8 cellular contexts compared by ENCODE assay signal in genomic region chrX:154378059-154378798, GRCh38. TPM values are rescaled to one million over a fixed set of nuclear protein-coding genes. Genes with fewer than 3 reads are reported as not detected.
DNase-seq lines count a peak whose midpoint lies in the region; ATAC-seq and TF ChIP-seq lines count a peak whose summit lies in the region.

No MANE protein-coding gene starts in this region.

- DNase-seq in EL, result peak; percentile 66
- DNase-seq in NCI-H1092 (lab: John Stamatoyannopoulos, UW), result peak; percentile 43
- peak in 1 of 2 donors; percentile 89 for DNase-seq in activated naive CD4-positive, alpha-beta T cell treated with anti-CD3 and anti-CD28 coated beads, Interleukin-2, amount 50 U/mL, for 72 hours (ENCODE audit: low spot score in 2 of 2)
- peak; percentile 72 for DNase-seq in Right ventricle myocardium superior
- no peak for DNase-seq in progenitor cell of endocrine pancreas (ENCODE audit: low spot score, unreplicated experiment)
- no peak for DNase-seq in iPS-NIHi7 (ENCODE audit: extremely low spot score)

- TF ChIP-seq CTCF in progenitor cell of endocrine pancreas (IDR thresholded peaks at IDR 0.05; ENCODE audit: unreplicated experiment), result no peak

- H3K4me1 Mint-ChIP-seq in progenitor cell of endocrine pancreas (ENCODE audit: low read depth), result peaks cover 9% of the 10 kb centered on the region

- H3K27ac Mint-ChIP-seq in activated naive CD4-positive, alpha-beta T cell treated with anti-CD3 and anti-CD28 coated beads, Interleukin-2, amount 50 U/mL, for 72 hours, result peak overlapping the region in 1 of 2 donors; percentile 91
- H3K27ac Mint-ChIP-seq in progenitor cell of endocrine pancreas, result peak overlapping the region; percentile 62

- H3K9me3 Mint-ChIP-seq in activated naive CD4-positive, alpha-beta T cell treated with anti-CD3 and anti-CD28 coated beads, Interleukin-2, amount 50 U/mL, for 72 hours, result no peaks in the 10 kb centered on the region
- peaks cover 2% of the 10 kb centered on the region for H3K9me3 Mint-ChIP-seq in progenitor cell of endocrine pancreas (ENCODE audit: low read depth)

- ATAC-seq in GM21576 (IDR thresholded peaks at IDR 0.05; ENCODE audit: unreplicated experiment) (peak; percentile 3), Right ventricle myocardium superior (ENCODE audit: poor library complexity) (peak; percentile 83), GM19324 (IDR thresholded peaks at IDR 0.05; ENCODE audit: low FRiP score, unreplicated experiment) (no peak)
- ATAC-seq in activated naive CD4-positive, alpha-beta T cell treated with anti-CD3 and anti-CD28 coated beads, Interleukin-2, amount 50 U/mL, for 72 hours, result peak; percentile 0 to 1

- no peaks in the 10 kb centered on the region for H3K27me3 Mint-ChIP-seq in progenitor cell of endocrine pancreas

- H3K36me3 Mint-ChIP-seq in activated naive CD4-positive, alpha-beta T cell treated with anti-CD3 and anti-CD28 coated beads, Interleukin-2, amount 50 U/mL, for 72 hours, result peaks cover 8 to 13% of the 10 kb centered on the region in 2 donors
- H3K36me3 Mint-ChIP-seq in progenitor cell of endocrine pancreas (ENCODE audit: insufficient read depth), result peaks cover 2% of the 10 kb centered on the region

- peak overlapping the region; percentile 53 for H3K4me3 Mint-ChIP-seq in progenitor cell of endocrine pancreas (ENCODE audit: low read depth)

- intact Hi-C loops in Right ventricle myocardium superior (cut with DNase I), result no loop called here

RNA-seq across cellular contexts. Expression of gene EMD, which starts 0.9 kb away (rescaled TPM):
- total RNA-seq in activated naive CD4-positive, alpha-beta T cell treated with anti-CD3 and anti-CD28 coated beads, Interleukin-2, amount 50 U/mL, for 72 hours, result 10 to 100 TPM; 79.3 to 83.0 TPM
- total RNA-seq in Right ventricle myocardium superior, result 49.2 TPM
- total RNA-seq in progenitor cell of endocrine pancreas, result 42.5 and 45.9 TPM in 2 replicates

RNA-seq across cellular contexts. Expression of gene FLNA, which starts 3.8 kb away (rescaled TPM):
- total RNA-seq in activated naive CD4-positive, alpha-beta T cell treated with anti-CD3 and anti-CD28 coated beads, Interleukin-2, amount 50 U/mL, for 72 hours, result 100 to 1,000 TPM; 690 to 932 TPM
- total RNA-seq in Right ventricle myocardium superior (216 TPM), progenitor cell of endocrine pancreas (765 and 777 TPM in 2 replicates)

RNA-seq across cellular contexts. Expression of gene RPL10, which starts 19.9 kb away (rescaled TPM):
- 1,000 to 10,000 TPM; 1,357 to 2,520 TPM for total RNA-seq in activated naive CD4-positive, alpha-beta T cell treated with anti-CD3 and anti-CD28 coated beads, Interleukin-2, amount 50 U/mL, for 72 hours
- 2,020 TPM for total RNA-seq in Right ventricle myocardium superior
- total RNA-seq in progenitor cell of endocrine pancreas, result 2,364 and 2,443 TPM in 2 replicates

RNA-seq across cellular contexts. Expression of gene DNASE1L1, which starts 30.8 kb away (rescaled TPM):
- total RNA-seq in activated naive CD4-positive, alpha-beta T cell treated with anti-CD3 and anti-CD28 coated beads, Interleukin-2, amount 50 U/mL, for 72 hours, result 10 to 100 TPM; 14.7 to 20.6 TPM
- total RNA-seq in Right ventricle myocardium superior (57.7 TPM), progenitor cell of endocrine pancreas (12.7 and 14.3 TPM in 2 replicates)

RNA-seq across cellular contexts. Expression of gene TAFAZZIN, which starts 33.1 kb away (rescaled TPM):
- 10 to 100 TPM; 24.7 to 62.4 TPM for total RNA-seq in activated naive CD4-positive, alpha-beta T cell treated with anti-CD3 and anti-CD28 coated beads, Interleukin-2, amount 50 U/mL, for 72 hours
- total RNA-seq in Right ventricle myocardium superior (36.1 TPM), progenitor cell of endocrine pancreas (34.5 and 38.4 TPM in 2 replicates)

Comparison
In these comparisons a context has a peak if more than half of its experiments do, and no peak if none do; other contexts are left out.
1. DNase-seq: peak in EL (single experiment), NCI-H1092 (single experiment) and Right ventricle myocardium superior (single experiment); none in progenitor cell of endocrine pancreas (single experiment) and iPS-NIHi7 (single experiment).